ENCODE assay signal across 9 cellular contexts in the genomic region with DNA sequence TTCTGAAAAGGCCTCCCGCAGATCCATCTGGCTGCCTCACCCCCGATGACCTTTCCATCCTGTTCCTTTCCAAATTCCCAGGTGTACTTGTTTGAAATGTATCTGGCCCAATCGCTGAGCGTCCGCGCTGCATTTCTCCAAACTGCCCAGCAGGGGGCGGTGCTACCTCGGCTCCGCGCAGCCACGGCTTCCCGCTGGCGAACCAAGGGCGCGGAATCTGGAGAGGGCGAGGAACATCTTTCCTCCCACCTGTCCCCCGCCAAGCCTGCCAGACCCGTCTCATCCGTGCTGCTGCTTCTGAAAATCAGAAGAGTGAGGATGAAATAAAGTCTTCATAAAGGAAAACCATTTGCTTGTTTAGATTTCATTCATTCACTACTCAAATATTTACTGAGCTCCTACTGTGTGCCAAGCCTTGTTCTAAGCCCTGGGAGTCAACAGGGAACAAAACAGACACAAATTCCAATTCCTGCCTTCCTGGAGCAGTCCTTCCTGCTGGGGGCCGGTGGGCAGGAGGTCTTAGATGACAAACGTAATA. TPM values are rescaled to one million over a fixed set of nuclear protein-coding genes. Genes with fewer than 3 reads are reported as not detected.
DNase-seq lines count a peak whose midpoint lies in the region; ATAC-seq and TF ChIP-seq lines count a peak whose summit lies in the region.
"Had no signal": no experiment of that assay in that cellular context is flagged by ENCODE, and none has a peak within 500 bp of the region (broad histone marks: within the 10 kb centered on the region; RNA-seq: fewer than 3 reads in every experiment).

No MANE protein-coding gene starts in this region.

- H3K27ac Mint-ChIP-seq in endothelial cell (ENCODE audit: unreplicated experiment) = no peak overlapping the region
- H3K27ac Mint-ChIP-seq in stimulated activated memory B cell treated with anti-CD40 and anti-IgM and Interleukin-4, amounts not matched to agents 10 μg/mL and 1 μg/mL and 100 μg/mL, for 72 hours = no peak overlapping the region
- H3K27ac Mint-ChIP-seq: stimulated activated naive CD8-positive, alpha-beta T cell treated with anti-CD3 and anti-CD28 coated beads, Interleukin-15, Interleukin-2, amounts not matched to agents 100 ng/mL and 50 ng/mL, for 24 hours had no signal

- no peaks in the 10 kb centered on the region for H3K36me3 Mint-ChIP-seq in endothelial cell (ENCODE audit: low read depth, unreplicated experiment)
- H3K36me3 Mint-ChIP-seq in stimulated activated memory B cell treated with anti-CD40 and anti-IgM and Interleukin-4, amounts not matched to agents 10 μg/mL and 1 μg/mL and 100 μg/mL, for 72 hours = no peaks in the 10 kb centered on the region

- H3K4me1 Mint-ChIP-seq in endothelial cell (ENCODE audit: unreplicated experiment) = peaks cover 3% of the 10 kb centered on the region
- peaks cover 8% of the 10 kb centered on the region for H3K4me1 Mint-ChIP-seq in stimulated activated memory B cell treated with anti-CD40 and anti-IgM and Interleukin-4, amounts not matched to agents 10 μg/mL and 1 μg/mL and 100 μg/mL, for 72 hours

- TF ChIP-seq CTCF in GM13977 (IDR thresholded peaks at IDR 0.05; ENCODE audit: extremely low read depth, insufficient read depth, missing control alignments) (peak; percentile 99), endothelial cell (IDR thresholded peaks at IDR 0.05; ENCODE audit: unreplicated experiment) (peak; percentile 99), mucosa of descending colon (IDR thresholded peaks at IDR 0.05) (peak; percentile 80)

- in situ Hi-C loops in GM13977 (cut with MboI; ENCODE audit: low pct_unique_long_range_greater_than_20kb, low sequenced_read_pairs, unreplicated experiment) = no loop called here

- H3K4me1 ChIP-seq in mucosa of descending colon (ENCODE audit: low read depth) = no peaks in the 10 kb centered on the region

- ATAC-seq in mucosa of descending colon (peak; percentile 77), GM21717 (IDR thresholded peaks at IDR 0.05; ENCODE audit: unreplicated experiment) (no peak)
- no peak for ATAC-seq in stimulated activated memory B cell treated with anti-CD40 and anti-IgM and Interleukin-4, amounts not matched to agents 10 μg/mL and 1 μg/mL and 100 μg/mL, for 72 hours

- H3K9me3 ChIP-seq in mucosa of descending colon = no peaks in the 10 kb centered on the region

- peaks cover 7% of the 10 kb centered on the region for H3K27me3 Mint-ChIP-seq in endothelial cell (ENCODE audit: unreplicated experiment)
- H3K27me3 Mint-ChIP-seq in stimulated activated memory B cell treated with anti-CD40 and anti-IgM and Interleukin-4, amounts not matched to agents 10 μg/mL and 1 μg/mL and 100 μg/mL, for 72 hours = peaks cover 36% of the 10 kb centered on the region

- H3K4me3 Mint-ChIP-seq in endothelial cell (ENCODE audit: unreplicated experiment) = peak overlapping the region; percentile 13
- H3K4me3 Mint-ChIP-seq in stimulated activated memory B cell treated with anti-CD40 and anti-IgM and Interleukin-4, amounts not matched to agents 10 μg/mL and 1 μg/mL and 100 μg/mL, for 72 hours = peak overlapping the region; percentile 60
- H3K4me3 Mint-ChIP-seq: stimulated activated naive CD8-positive, alpha-beta T cell treated with anti-CD3 and anti-CD28 coated beads, Interleukin-15, Interleukin-2, amounts not matched to agents 100 ng/mL and 50 ng/mL, for 24 hours had no signal

- no peaks in the 10 kb centered on the region for H3K36me3 ChIP-seq in mucosa of descending colon (ENCODE audit: low read depth)

- DNase-seq in A172 (ENCODE audit: low spot score) = peak; percentile 25
- peak; percentile 81 for DNase-seq in GM13977 (ENCODE audit: low spot score)
- DNase-seq in NCI-H524 treated with DMSO at 0.1 percent for 48 hours (lab: John Stamatoyannopoulos, UW) = peak; percentile 24
- peak; percentile 84 for DNase-seq in activated CD8-positive, alpha-beta memory T cell treated with anti-CD3 and anti-CD28 coated beads for 24 hours
- DNase-seq in endothelial cell (ENCODE audit: low spot score) = peak; percentile 80
- DNase-seq in mucosa of descending colon = peak in 2 of 3 donors; percentile 55

- H3K9me3 Mint-ChIP-seq in endothelial cell (ENCODE audit: unreplicated experiment) = no peaks in the 10 kb centered on the region
- no peaks in the 10 kb centered on the region for H3K9me3 Mint-ChIP-seq in stimulated activated memory B cell treated with anti-CD40 and anti-IgM and Interleukin-4, amounts not matched to agents 10 μg/mL and 1 μg/mL and 100 μg/mL, for 72 hours
- H3K9me3 Mint-ChIP-seq: stimulated activated naive CD8-positive, alpha-beta T cell treated with anti-CD3 and anti-CD28 coated beads, Interleukin-15, Interleukin-2, amounts not matched to agents 100 ng/mL and 50 ng/mL, for 24 hours had no signal

- H3K4me3 ChIP-seq in mucosa of descending colon = no peak overlapping the region

- intact Hi-C loops in mucosa of descending colon (cut with DNase I, micrococcal nuclease) = loop anchor here (2.0 to 5.0 kb wide), 2 partner anchors 375 to 376 kb away; no protein-coding TSS in a partner anchor

RNA-seq across cellular contexts. Expression of a gene that starts 16.8 kb away (rescaled TPM):
- 1.1 and 1.4 TPM in 2 replicates for total RNA-seq in A172 (2014; rRNA removed; shearing (Covaris generic))
- total RNA-seq in endothelial cell (ENCODE audit: unreplicated experiment) (not detected), mucosa of descending colon (10 to 100 TPM in 1 of 3 donors, 1 to 10 TPM in 1, not detected in 1; 3.8 to 13.2 TPM)

Comparison
In these comparisons a context has a peak if more than half of its experiments do, and no peak if none do; other contexts are left out.
1. DNase-seq: peak in every context shown above with its lines; median percentile 84 in activated CD8-positive, alpha-beta memory T cell treated with anti-CD3 and anti-CD28 coated beads for 24 hours; 81 in GM13977; 80 in endothelial cell; 55 in mucosa of descending colon; 25 in A172; 24 in NCI-H524 treated with DMSO at 0.1 percent for 48 hours.